ENCODE assay signal across 17 cellular contexts in the genomic region with DNA sequence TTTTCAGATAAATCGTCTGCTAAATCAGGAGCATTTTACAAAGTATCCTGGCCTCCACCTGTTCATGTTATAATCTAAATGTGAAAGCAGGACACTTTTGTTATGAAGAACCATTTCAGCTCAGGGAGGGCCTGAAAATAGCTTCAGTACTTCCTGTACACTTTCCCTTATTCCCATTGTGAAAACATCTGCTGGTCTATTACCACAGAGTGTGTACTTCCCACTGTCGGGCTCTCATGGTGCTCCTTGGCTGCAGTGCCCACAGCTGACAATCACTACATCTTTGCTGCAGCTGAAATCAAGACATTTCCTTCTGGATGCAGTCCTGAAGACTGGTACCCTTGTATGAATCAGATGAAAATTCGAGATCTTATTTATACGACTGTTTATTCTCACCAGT.
DNase-seq lines count a peak whose midpoint lies in the region; ATAC-seq and TF ChIP-seq lines count a peak whose summit lies in the region.
"Had no signal": no experiment of that assay in that cellular context is flagged by ENCODE, and none has a peak within 500 bp of the region (broad histone marks: within the 10 kb centered on the region; RNA-seq: fewer than 3 reads in every experiment).

No MANE protein-coding gene starts in this region.

- no peaks in the 10 kb centered on the region for H3K27me3 Mint-ChIP-seq in T-cell

- H3K4me3 ChIP-seq in parathyroid adenoma (ENCODE audit: low read depth, low read length) (no peak overlapping the region), osteoblast (ENCODE audit: insufficient read depth, low read length) (no peak overlapping the region)
- H3K4me3 ChIP-seq: A549, skin epidermis, tibial artery had no signal

- H3K27ac ChIP-seq in parathyroid adenoma = no peak overlapping the region
- no peak overlapping the region for H3K27ac ChIP-seq in osteoblast (ENCODE audit: low read depth, low read length)
- H3K27ac ChIP-seq: A549, skin epidermis, tibial artery had no signal

- no peaks in the 10 kb centered on the region for H3K79me2 ChIP-seq in parathyroid adenoma
- H3K79me2 ChIP-seq in osteoblast (ENCODE audit: insufficient read depth, low read length) = no peaks in the 10 kb centered on the region

- no peaks in the 10 kb centered on the region for H3K36me3 ChIP-seq in parathyroid adenoma (ENCODE audit: control insufficient read depth, insufficient read depth, low read length)
- no peaks in the 10 kb centered on the region for H3K36me3 ChIP-seq in osteoblast (ENCODE audit: insufficient read depth, low read length)
- H3K36me3 ChIP-seq: tibial artery had no signal

- in situ Hi-C loops in KBM-7 (cut with MboI; ENCODE audit: low pct_unique_long_range_greater_than_20kb, low sequenced_read_pairs) = loop anchor here (25.0 kb wide), 1 partner anchor 220 kb away; no protein-coding TSS in a partner anchor

- peak; percentile 57 for DNase-seq in NCI-H2107 treated with DMSO at 0.1 percent for 48 hours (lab: John Stamatoyannopoulos, UW; ENCODE audit: unreplicated experiment)
- DNase-seq in NCI-H2107 (lab: John Stamatoyannopoulos, UW) = no peak
- DNase-seq in KBM-7 = peak; percentile 37
- DNase-seq in T-cell = no peak
- DNase-seq in osteoblast (ENCODE audit: insufficient read length, low spot score, missing footprints) = no peak
- no peak for DNase-seq in GM19238 (ENCODE audit: insufficient read length, low spot score)
- DNase-seq: activated effector memory CD4-positive, alpha-beta T cell treated with anti-CD3 and anti-CD28 coated beads, Interleukin-2, amount 50 U/mL, for 16 hours; COR-L47; glutamatergic neuron; HCEC 1CT; SK-N-SH had no signal

- peaks cover 10% of the 10 kb centered on the region for H3K4me1 ChIP-seq in parathyroid adenoma
- H3K4me1 ChIP-seq in osteoblast (ENCODE audit: insufficient read depth, low read length) = peaks cover 3% of the 10 kb centered on the region
- H3K4me1 ChIP-seq: A549 had no signal

- no peaks in the 10 kb centered on the region for H4K20me1 ChIP-seq in osteoblast (ENCODE audit: insufficient read depth, low read length)

- H2AFZ ChIP-seq in parathyroid adenoma (peak overlapping the region; percentile 43), osteoblast (ENCODE audit: low read length) (no peak overlapping the region)

- H3K4me3 Mint-ChIP-seq in T-cell = no peak overlapping the region
- H3K4me3 Mint-ChIP-seq: mesothelial cell of epicardium had no signal

- no peak overlapping the region for H3K4me2 ChIP-seq in parathyroid adenoma (ENCODE audit: low read length)
- H3K4me2 ChIP-seq in osteoblast (ENCODE audit: insufficient read depth, low read length) = no peak overlapping the region
- H3K4me2 ChIP-seq: A549, SK-N-SH had no signal

- no peaks in the 10 kb centered on the region for H3K27me3 ChIP-seq in parathyroid adenoma (ENCODE audit: control insufficient read depth, insufficient read depth, low read length)
- H3K27me3 ChIP-seq in osteoblast (ENCODE audit: insufficient read depth, low read length) = peaks cover 2% of the 10 kb centered on the region
- H3K27me3 ChIP-seq: tibial artery had no signal

- peaks cover 56% of the 10 kb centered on the region for H3K36me3 Mint-ChIP-seq in T-cell
- H3K36me3 Mint-ChIP-seq: mesothelial cell of epicardium had no signal

- H3K4me1 Mint-ChIP-seq in T-cell = peaks cover 64 to 69% (median 67%) of the 10 kb centered on the region in 3 donors

- POLR2A ChIA-PET in T-cell (lab: Charles Lee) = no interaction called here

- CTCF ChIA-PET in T-cell (lab: Charles Lee) = interaction anchor here in 1 of 2 donors (0.6 kb wide), 1 partner anchor 11 kb away, joined by 3 read pairs; no protein-coding TSS in a partner anchor

- TF ChIP-seq CTCF in parathyroid adenoma (IDR thresholded peaks at IDR 0.05) (no peak), osteoblast (IDR thresholded peaks at IDR 0.05; ENCODE audit: extremely low read depth, low read depth, low read length) (no peak)

- no peak for ATAC-seq in T-cell (replicated peaks in 1 of 4)
- no peak for ATAC-seq in HG02678 (IDR thresholded peaks at IDR 0.05; ENCODE audit: unreplicated experiment)
- ATAC-seq: A549 had no signal

- H3K27ac Mint-ChIP-seq in T-cell = peak overlapping the region; percentile 78 to 79
- H3K27ac Mint-ChIP-seq: mesothelial cell of epicardium had no signal

- H3K9ac ChIP-seq in parathyroid adenoma = no peak overlapping the region
- H3K9ac ChIP-seq: SK-N-SH had no signal

- no peaks in the 10 kb centered on the region for H3K9me3 ChIP-seq in parathyroid adenoma (ENCODE audit: control insufficient read depth, low read length)
- H3K9me3 ChIP-seq in osteoblast (ENCODE audit: low read depth, low read length) = no peaks in the 10 kb centered on the region
- H3K9me3 ChIP-seq: A549, SK-N-SH, tibial artery had no signal

- H3K9me3 Mint-ChIP-seq in T-cell = no peaks in the 10 kb centered on the region

Comparison
In these comparisons a context has a peak if more than half of its experiments do, and no peak if none do; other contexts are left out.
1. DNase-seq: peak in NCI-H2107 treated with DMSO at 0.1 percent for 48 hours (single experiment) and KBM-7 (single experiment); none in NCI-H2107 (single experiment), T-cell (0 of 34), osteoblast (single experiment) and GM19238 (single experiment).